8 cellular contexts compared by ENCODE assay signal in the genomic region with DNA sequence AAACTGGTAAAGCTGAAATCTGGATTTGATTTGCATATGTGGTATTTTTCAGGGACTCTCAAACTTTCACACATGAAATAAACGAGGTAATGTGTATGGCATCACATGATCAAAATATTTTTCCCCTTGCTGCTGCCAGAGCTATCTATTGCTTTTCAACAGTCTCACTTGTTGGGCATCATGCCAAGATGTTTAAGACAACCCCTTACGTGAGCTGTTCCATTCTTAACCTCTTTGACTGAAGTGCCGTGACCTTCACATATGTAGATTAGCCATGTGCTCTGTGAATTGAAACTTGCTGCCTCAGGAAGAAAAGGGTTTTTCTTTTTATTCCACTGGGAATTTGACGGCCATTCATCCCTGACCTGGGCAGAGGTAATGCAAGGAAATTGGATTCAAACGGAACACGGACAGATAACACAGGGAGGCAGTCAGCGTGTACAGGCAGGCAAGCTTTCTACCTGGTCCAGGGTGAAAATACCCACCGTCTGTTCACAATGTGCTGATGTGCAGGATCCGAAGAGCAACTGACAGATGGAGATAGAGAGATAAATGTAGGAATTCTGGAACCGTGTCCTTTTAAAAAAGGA. TPM values are rescaled to one million over a fixed set of nuclear protein-coding genes. Genes with fewer than 3 reads are reported as not detected.
DNase-seq lines count a peak whose midpoint lies in the region; ATAC-seq and TF ChIP-seq lines count a peak whose summit lies in the region.

No MANE protein-coding gene starts in this region.

- no peaks in the 10 kb centered on the region for H3K9me3 ChIP-seq in cardiac muscle cell (ENCODE audit: low read depth)
- no peaks in the 10 kb centered on the region for H3K9me3 ChIP-seq in thoracic aorta

- H3K27me3 Mint-ChIP-seq in IgD-negative memory B cell = peaks cover 3% of the 10 kb centered on the region
- H3K27me3 Mint-ChIP-seq in activated T-helper 2 cell treated with anti-CD3 and anti-CD28 coated beads, Interferon-gamma antibody, Interleukin-2, Interleukin-4, amounts not matched to agents 10 μg/mL and 5 μg/mL and 100 μg/mL, durations not matched to agents 14 hours and 24 hours and 36 hours (ENCODE audit: low read depth) = no peaks in the 10 kb centered on the region

- in situ Hi-C loops in SK-MEL-5 (cut with HindIII; ENCODE audit: low pct_unique_long_range_greater_than_20kb, low sequenced_read_pairs) = no loop called here

- H3K27ac ChIP-seq in cardiac muscle cell (peak overlapping the region; percentile 85), thoracic aorta (no peak overlapping the region)

- H3K27ac Mint-ChIP-seq in IgD-negative memory B cell = peak overlapping the region; percentile 16 to 64 (median 24)
- H3K27ac Mint-ChIP-seq in activated T-helper 2 cell treated with anti-CD3 and anti-CD28 coated beads, Interferon-gamma antibody, Interleukin-2, Interleukin-4, amounts not matched to agents 10 μg/mL and 5 μg/mL and 100 μg/mL, durations not matched to agents 14 hours and 24 hours and 36 hours = no peak overlapping the region

- no peaks in the 10 kb centered on the region for H3K9me3 Mint-ChIP-seq in IgD-negative memory B cell
- H3K9me3 Mint-ChIP-seq in activated T-helper 2 cell treated with anti-CD3 and anti-CD28 coated beads, Interferon-gamma antibody, Interleukin-2, Interleukin-4, amounts not matched to agents 10 μg/mL and 5 μg/mL and 100 μg/mL, durations not matched to agents 14 hours and 24 hours and 36 hours = no peaks in the 10 kb centered on the region

- peak overlapping the region; percentile 1 to 88 (median 44) for H3K4me3 Mint-ChIP-seq in IgD-negative memory B cell
- no peak overlapping the region for H3K4me3 Mint-ChIP-seq in activated T-helper 2 cell treated with anti-CD3 and anti-CD28 coated beads, Interferon-gamma antibody, Interleukin-2, Interleukin-4, amounts not matched to agents 10 μg/mL and 5 μg/mL and 100 μg/mL, durations not matched to agents 14 hours and 24 hours and 36 hours (ENCODE audit: low read depth)

- H3K27me3 ChIP-seq in cardiac muscle cell (no peaks in the 10 kb centered on the region), thoracic aorta (replicated peaks; ENCODE audit: insufficient read depth) (no peaks in the 10 kb centered on the region)

- no peaks in the 10 kb centered on the region for H3K36me3 ChIP-seq in cardiac muscle cell
- no peaks in the 10 kb centered on the region for H3K36me3 ChIP-seq in thoracic aorta

- no peaks in the 10 kb centered on the region for H3K36me3 Mint-ChIP-seq in IgD-negative memory B cell
- peaks cover 5% of the 10 kb centered on the region for H3K36me3 Mint-ChIP-seq in activated T-helper 2 cell treated with anti-CD3 and anti-CD28 coated beads, Interferon-gamma antibody, Interleukin-2, Interleukin-4, amounts not matched to agents 10 μg/mL and 5 μg/mL and 100 μg/mL, durations not matched to agents 14 hours and 24 hours and 36 hours (ENCODE audit: low read depth)

- H3K4me3 ChIP-seq in cardiac muscle cell = no peak overlapping the region
- H3K4me3 ChIP-seq in thoracic aorta = peak overlapping the region; percentile 31

- H3K4me1 ChIP-seq in cardiac muscle cell (ENCODE audit: low read depth) = peaks cover 56% of the 10 kb centered on the region
- peaks cover 24 to 91% of the 10 kb centered on the region in 2 donors for H3K4me1 ChIP-seq in thoracic aorta (ENCODE audit: control insufficient read depth in 1 of 2, low read depth in 2 of 2)

- TF ChIP-seq CTCF in cardiac muscle cell (IDR thresholded peaks at IDR 0.05; ENCODE audit: low read depth, low read length) = no peak
- no peak for TF ChIP-seq CTCF in thoracic aorta (IDR thresholded peaks at IDR 0.05)

- peaks cover 72 to 85% (median 78%) of the 10 kb centered on the region in 3 donors for H3K4me1 Mint-ChIP-seq in IgD-negative memory B cell
- H3K4me1 Mint-ChIP-seq in activated T-helper 2 cell treated with anti-CD3 and anti-CD28 coated beads, Interferon-gamma antibody, Interleukin-2, Interleukin-4, amounts not matched to agents 10 μg/mL and 5 μg/mL and 100 μg/mL, durations not matched to agents 14 hours and 24 hours and 36 hours (ENCODE audit: low read depth) = peaks cover 44% of the 10 kb centered on the region

- DNase-seq in EL (peak; percentile 8), SK-MEL-5 (ENCODE audit: low read depth, low spot score) (peak; percentile 84), cardiac muscle cell (ENCODE audit: low read depth in 1 of 2, low spot score in 1 of 2) (peak; percentile 81 to 95), thoracic aorta (ENCODE audit: low spot score) (no peak), AG08395 (ENCODE audit: low spot score) (no peak)
- DNase-seq in activated T-helper 2 cell treated with anti-CD3 and anti-CD28 coated beads, Interferon-gamma antibody, Interleukin-2, Interleukin-4, amounts not matched to agents 10 μg/mL and 5 μg/mL and 100 μg/mL, durations not matched to agents 14 hours and 24 hours and 36 hours (ENCODE audit: low spot score) = no peak

- intact Hi-C loops in activated T-helper 2 cell treated with anti-CD3 and anti-CD28 coated beads, Interferon-gamma antibody, Interleukin-2, Interleukin-4, amounts not matched to agents 10 μg/mL and 5 μg/mL and 100 μg/mL, durations not matched to agents 14 hours and 24 hours and 36 hours (cut with micrococcal nuclease) = no loop called here

- peak; percentile 72 for ATAC-seq in GM21367 (IDR thresholded peaks at IDR 0.05; ENCODE audit: unreplicated experiment)
- ATAC-seq in thoracic aorta (ENCODE audit: insufficient number of reproducible peaks, low FRiP score, low read depth) = no peak

RNA-seq across cellular contexts. Expression of a gene that starts 14.2 kb away (rescaled TPM):
- polyA plus RNA-seq in IgD-negative memory B cell (21.9 TPM), cardiac muscle cell (41.9 and 59.8 TPM in 2 replicates)
- total RNA-seq in SK-MEL-5 (2014; rRNA removed; shearing (Covaris generic)) = 19.7 and 20.0 TPM in 2 replicates
- polyA plus RNA-seq in SK-MEL-5 (2015; cell fraction: cytosol; rRNA removed) = 24.8 and 40.6 TPM in 2 replicates
- 41.5 and 44.3 TPM in 2 replicates for polyA plus RNA-seq in SK-MEL-5 (2015; cell fraction: nucleus; rRNA removed)
- total RNA-seq in cardiac muscle cell (33.7 and 72.7 TPM in 2 replicates), thoracic aorta (100 to 1,000 TPM; 120 to 158 TPM)
- total RNA-seq in activated T-helper 2 cell treated with anti-CD3 and anti-CD28 coated beads, Interferon-gamma antibody, Interleukin-2, Interleukin-4, amounts not matched to agents 10 μg/mL and 5 μg/mL and 100 μg/mL, durations not matched to agents 14 hours and 24 hours and 36 hours = 65.6 and 66.3 TPM in 2 replicates

Comparison
In these comparisons a context has a peak if more than half of its experiments do, and no peak if none do; other contexts are left out.
1. DNase-seq: peak in EL (single experiment), SK-MEL-5 (single experiment) and cardiac muscle cell (2 of 2); none in thoracic aorta (single experiment), activated T-helper 2 cell treated with anti-CD3 and anti-CD28 coated beads, Interferon-gamma antibody, Interleukin-2, Interleukin-4, amounts not matched to agents 10 μg/mL and 5 μg/mL and 100 μg/mL, durations not matched to agents 14 hours and 24 hours and 36 hours (single experiment) and AG08395 (single experiment).